1 cellular context compared by ENCODE assay signal in genomic region chr5:141878771-141879759, GRCh38.
A peak's percentile ranks its signal among the peaks of the same experiment; 100 is the strongest.
TF ChIP-seq lines count a peak whose summit lies in the region.

No MANE protein-coding gene starts in this region.

TF ChIP-seq in SK-N-SH, 30 proteins besides CTCF, POLR2A, EP300 and RAD21 (continued from another document):
- no peak for TF ChIP-seq REST (IDR thresholded peaks at IDR 0.05; ENCODE audit: low read depth, low read length)
- TF ChIP-seq PBX3 (IDR thresholded peaks at IDR 0.05), result no peak
- no peak for TF ChIP-seq JUND (IDR thresholded peaks at IDR 0.05)
- no peak for TF ChIP-seq MAX (IDR thresholded peaks at IDR 0.05; ENCODE audit: low read depth)
- TF ChIP-seq GABPA (IDR thresholded peaks at IDR 0.05; ENCODE audit: low read depth), result no peak
- TF ChIP-seq CHD2 (IDR thresholded peaks at IDR 0.05; ENCODE audit: low read length, partially characterized antibody), result peak; percentile 35
- no peak for TF ChIP-seq FOSL2 (IDR thresholded peaks at IDR 0.05; ENCODE audit: borderline replicate concordance, low read depth)
- TF ChIP-seq MXI1 (IDR thresholded peaks at IDR 0.05; ENCODE audit: low read depth, low read length), result peak; percentile 52; the same call in 1 of the 2 replicates
- TF ChIP-seq TCF12 (IDR thresholded peaks at IDR 0.05), result no peak
- TF ChIP-seq IRF3 (IDR thresholded peaks at IDR 0.05; ENCODE audit: low read depth, low read length), result no peak
- TF ChIP-seq GATA2 (CRISPR knock-in tag; IDR thresholded peaks at IDR 0.05), result no peak
- no peak for TF ChIP-seq TEAD4 (IDR thresholded peaks at IDR 0.05; ENCODE audit: borderline replicate concordance, insufficient read depth)
- no peak for TF ChIP-seq POLR2AphosphoS5 (IDR thresholded peaks at IDR 0.05; ENCODE audit: low read depth, low read length)
- no peak for TF ChIP-seq RXRA (IDR thresholded peaks at IDR 0.05; ENCODE audit: borderline replicate concordance, low read depth)
- TF ChIP-seq USF1 (IDR thresholded peaks at IDR 0.05; ENCODE audit: borderline replicate concordance, low read depth), result no peak
